15 cellular contexts compared by ENCODE assay signal in the genomic region with DNA sequence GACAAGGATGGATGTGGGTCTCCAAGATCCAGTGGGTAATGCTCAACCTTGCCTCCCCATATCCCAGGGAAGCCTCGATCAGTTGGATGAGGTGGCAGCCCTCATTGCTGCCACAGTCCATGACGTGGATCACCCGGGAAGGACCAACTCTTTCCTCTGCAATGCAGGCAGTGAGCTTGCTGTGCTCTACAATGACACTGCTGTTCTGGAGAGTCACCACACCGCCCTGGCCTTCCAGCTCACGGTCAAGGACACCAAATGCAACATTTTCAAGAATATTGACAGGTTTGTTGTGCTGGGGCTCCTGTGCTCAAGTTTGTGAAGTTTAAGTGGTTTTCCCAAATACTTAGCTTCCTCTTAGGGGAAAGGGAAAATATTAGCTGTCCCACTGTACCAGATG.
"Had no signal": no experiment of that assay in that cellular context is flagged by ENCODE, and none has a peak within 500 bp of the region (broad histone marks: within the 10 kb centered on the region; RNA-seq: fewer than 3 reads in every experiment).

No MANE protein-coding gene starts in this region.

- H3K36me3 ChIP-seq: colonic mucosa had no signal

- H3K27ac ChIP-seq: colonic mucosa had no signal

- H3K36me3 Mint-ChIP-seq: activated naive CD8-positive, alpha-beta T cell; stimulated activated memory B cell treated with anti-CD40 and anti-IgM and Interleukin-4, amounts not matched to agents 10 μg/mL and 1 μg/mL and 100 μg/mL, for 72 hours had no signal

- H3K9me3 ChIP-seq: colonic mucosa had no signal

- H3K27ac Mint-ChIP-seq: activated CD4-positive, alpha-beta T cell treated with anti-CD3 and anti-CD28 coated beads, Interleukin-2, amount 10 ng/mL, durations not matched to agents 24 days and 14 days; activated naive CD8-positive, alpha-beta T cell; activated T-cell treated with anti-CD3 and anti-CD28 coated beads, Interleukin-2, amount 50 U/mL, for 72 hours; nephron; stimulated activated memory B cell treated with anti-CD40 and anti-IgM and Interleukin-4, amounts not matched to agents 10 μg/mL and 1 μg/mL and 100 μg/mL, for 72 hours had no signal

- H3K4me3 ChIP-seq: colonic mucosa had no signal

- ATAC-seq: stimulated activated memory B cell treated with anti-CD40 and anti-IgM and Interleukin-4, amounts not matched to agents 10 μg/mL and 1 μg/mL and 100 μg/mL, for 72 hours had no signal

- H3K4me1 Mint-ChIP-seq: activated CD4-positive, alpha-beta T cell treated with anti-CD3 and anti-CD28 coated beads, Interleukin-2, amount 10 ng/mL, durations not matched to agents 24 days and 14 days; stimulated activated memory B cell treated with anti-CD40 and anti-IgM and Interleukin-4, amounts not matched to agents 10 μg/mL and 1 μg/mL and 100 μg/mL, for 72 hours had no signal

- H3K4me3 Mint-ChIP-seq: activated CD4-positive, alpha-beta T cell treated with anti-CD3 and anti-CD28 coated beads, Interleukin-2, amount 10 ng/mL, durations not matched to agents 24 days and 14 days; activated naive CD8-positive, alpha-beta T cell; activated T-cell treated with anti-CD3 and anti-CD28 coated beads, Interleukin-2, amount 50 U/mL, for 72 hours; nephron; stimulated activated memory B cell treated with anti-CD40 and anti-IgM and Interleukin-4, amounts not matched to agents 10 μg/mL and 1 μg/mL and 100 μg/mL, for 72 hours had no signal

- H3K27me3 ChIP-seq: colonic mucosa had no signal

- H3K9me3 Mint-ChIP-seq: activated T-cell treated with anti-CD3 and anti-CD28 coated beads, Interleukin-2, amount 50 U/mL, for 72 hours; nephron; stimulated activated memory B cell treated with anti-CD40 and anti-IgM and Interleukin-4, amounts not matched to agents 10 μg/mL and 1 μg/mL and 100 μg/mL, for 72 hours had no signal

- H3K4me1 ChIP-seq: colonic mucosa had no signal

- DNase-seq: activated CD4-positive, alpha-beta T cell treated with anti-CD3 and anti-CD28 coated beads, Interleukin-2, amount 10 ng/mL, durations not matched to agents 24 days and 14 days; activated CD4-positive, CD25-positive, alpha-beta regulatory T cell; activated CD8-positive, alpha-beta memory T cell treated with anti-CD3 and anti-CD28 coated beads, Interleukin-2, amount 50 U/mL, for 48 hours; activated gamma-delta T cell; activated T-cell treated with anti-CD3 and anti-CD28 coated beads, Interleukin-2, amount 50 U/mL, for 72 hours; anterior cingulate cortex; colonic mucosa; effector CD8-positive, alpha-beta T cell; kidney glomerular epithelial cell; stimulated activated CD4-positive, alpha-beta T cell treated with anti-CD3 and anti-CD28 coated beads, Interleukin-2, amount 100 ng/mL, for 48 hours; SW 1271; trophoblast cell had no signal
